Comparison of ENCODE assay signal across 8 cellular contexts in genomic region chr7:154503962-154504550, GRCh38.
DNase-seq lines count a peak whose midpoint lies in the region; ATAC-seq and TF ChIP-seq lines count a peak whose summit lies in the region.

No MANE protein-coding gene starts in this region.

- H3K9me3 ChIP-seq in RWPE2 (ENCODE audit: severe bottlenecking) (no peaks in the 10 kb centered on the region), thyroid gland (no peaks in the 10 kb centered on the region)

- no peaks in the 10 kb centered on the region for H3K27me3 ChIP-seq in RWPE2 (ENCODE audit: insufficient read depth, poor library complexity, severe bottlenecking)
- no peaks in the 10 kb centered on the region for H3K27me3 ChIP-seq in thyroid gland

- no peaks in the 10 kb centered on the region for H3K36me3 ChIP-seq in RWPE2 (ENCODE audit: low read depth)
- H3K36me3 ChIP-seq in thyroid gland: no peaks in the 10 kb centered on the region

- TF ChIP-seq CTCF in GM12873 (IDR thresholded peaks at IDR 0.05; ENCODE audit: insufficient read depth, low read depth, low read length, missing control alignments) (peak; percentile 49), LNCaP clone FGC (IDR thresholded peaks at IDR 0.05; ENCODE audit: control insufficient read depth, extremely low read depth, insufficient read depth) (peak; percentile 54), RWPE2 (IDR thresholded peaks at IDR 0.05; ENCODE audit: poor library complexity, severe bottlenecking) (peak; percentile 72), thyroid gland (IDR thresholded peaks at IDR 0.05) (peak; percentile 12 to 61 (median 54))

- peak; percentile 28 for DNase-seq in LNCaP clone FGC (ENCODE audit: low read depth)
- DNase-seq in RWPE2 (ENCODE audit: low spot score): no peak
- peak; percentile 75 for DNase-seq in globus pallidus (ENCODE audit: low spot score)
- no peak for DNase-seq in thyroid gland
- no peak for DNase-seq in islet precursor cell
- no peak for DNase-seq in T-helper 9 cell

- intact Hi-C loops in thyroid gland (cut with DNase I): no loop called here

- ATAC-seq in RWPE2 (ENCODE audit: low read depth) (no peak), HG02642 (IDR thresholded peaks at IDR 0.05; ENCODE audit: poor library complexity, unreplicated experiment) (no peak)

- TF ChIP-seq POLR2A in thyroid gland (IDR thresholded peaks at IDR 0.05): no peak

- H3K4me3 ChIP-seq in LNCaP clone FGC (ENCODE audit: low read depth, low read length): no peak overlapping the region
- no peak overlapping the region for H3K4me3 ChIP-seq in RWPE2 (ENCODE audit: severe bottlenecking)
- no peak overlapping the region for H3K4me3 ChIP-seq in thyroid gland (replicated peaks in 1 of 3)

- no peak overlapping the region for H3K27ac ChIP-seq in RWPE2 (ENCODE audit: poor library complexity, severe bottlenecking)
- H3K27ac ChIP-seq in thyroid gland: no peak overlapping the region

- no peaks in the 10 kb centered on the region for H3K4me1 ChIP-seq in RWPE2 (ENCODE audit: insufficient read depth, poor library complexity, severe bottlenecking)
- no peaks in the 10 kb centered on the region for H3K4me1 ChIP-seq in thyroid gland

- 64 to 65% methylated on average over 5 of the region's 5 CpGs for WGBS in thyroid gland, 2 donors

Comparison
In these comparisons a context has a peak if more than half of its experiments do, and no peak if none do; other contexts are left out.
1. DNase-seq: peak in LNCaP clone FGC (single experiment) and globus pallidus (single experiment); none in RWPE2 (single experiment), thyroid gland (0 of 2), islet precursor cell (single experiment) and T-helper 9 cell (single experiment).
2. Peak in every context shown above with its lines, with median percentiles within 50 percentile points of each other: CTCF ChIP-seq.